19 cellular contexts compared by ENCODE assay signal in genomic region chr11:117984471-117984870, GRCh38. TPM values are rescaled to one million over a fixed set of nuclear protein-coding genes. Genes with fewer than 3 reads are reported as not detected.
DNase-seq lines count a peak whose midpoint lies in the region; ATAC-seq and TF ChIP-seq lines count a peak whose summit lies in the region.
"Had no signal": no experiment of that assay in that cellular context is flagged by ENCODE, and none has a peak within 500 bp of the region (broad histone marks: within the 10 kb centered on the region; RNA-seq: fewer than 3 reads in every experiment).

No MANE protein-coding gene starts in this region.

- H3K36me3 Mint-ChIP-seq in activated CD4-positive, alpha-beta T cell treated with anti-CD3 and anti-CD28 coated beads for 36 hours (ENCODE audit: low read depth) = peaks cover 45% of the 10 kb centered on the region
- H3K36me3 Mint-ChIP-seq in T-cell = peaks cover 31% of the 10 kb centered on the region
- no peaks in the 10 kb centered on the region for H3K36me3 Mint-ChIP-seq in progenitor cell of endocrine pancreas (ENCODE audit: insufficient read depth)

- no peak for ATAC-seq in activated CD4-positive, alpha-beta T cell treated with anti-CD3 and anti-CD28 coated beads for 36 hours
- no peak for ATAC-seq in T-cell (replicated peaks in 1 of 4)
- ATAC-seq: esophagus mucosa had no signal

- TF ChIP-seq CTCF in coronary artery (IDR thresholded peaks at IDR 0.05) (no peak), progenitor cell of endocrine pancreas (IDR thresholded peaks at IDR 0.05; ENCODE audit: unreplicated experiment) (no peak)

- no peak for TF ChIP-seq POLR2A in erythroblast (IDR thresholded peaks at IDR 0.05; ENCODE audit: low read length)

- peak overlapping the region; percentile 71 for H3K27ac Mint-ChIP-seq in activated CD4-positive, alpha-beta T cell treated with anti-CD3 and anti-CD28 coated beads for 36 hours
- H3K27ac Mint-ChIP-seq in T-cell (peak overlapping the region; percentile 88 to 96), progenitor cell of endocrine pancreas (no peak overlapping the region)

- CTCF ChIA-PET in activated CD4-positive, alpha-beta T cell treated with anti-CD3 and anti-CD28 coated beads for 36 hours (lab: Charles Lee) = interaction anchor here (0.9 to 6.0 kb wide), 5 partner anchors 10 to 176 kb away, joined by 4 to 43 read pairs (median 31); no protein-coding TSS in a partner anchor
- CTCF ChIA-PET in T-cell (lab: Charles Lee) = interaction anchor here in 1 of 2 donors (1.2 to 5.0 kb wide), 2 partner anchors 9 to 32 kb away, joined by 3 to 52 read pairs; no protein-coding TSS in a partner anchor

- no peaks in the 10 kb centered on the region for H3K27me3 Mint-ChIP-seq in activated CD4-positive, alpha-beta T cell treated with anti-CD3 and anti-CD28 coated beads for 36 hours
- H3K27me3 Mint-ChIP-seq in T-cell (no peaks in the 10 kb centered on the region), progenitor cell of endocrine pancreas (peaks cover 65% of the 10 kb centered on the region)

- no peak overlapping the region for H3K27ac ChIP-seq in coronary artery
- H3K27ac ChIP-seq: ascending aorta, SJCRH30 had no signal

- H3K9me3 Mint-ChIP-seq in activated CD4-positive, alpha-beta T cell treated with anti-CD3 and anti-CD28 coated beads for 36 hours (ENCODE audit: low read depth) = no peaks in the 10 kb centered on the region
- H3K9me3 Mint-ChIP-seq in T-cell (no peaks in the 10 kb centered on the region), progenitor cell of endocrine pancreas (ENCODE audit: low read depth) (no peaks in the 10 kb centered on the region)

- H3K4me3 ChIP-seq in coronary artery = no peak overlapping the region
- H3K4me3 ChIP-seq: ascending aorta, HAP-1, SJCRH30 had no signal

- peaks cover 74% of the 10 kb centered on the region for H3K4me1 Mint-ChIP-seq in activated CD4-positive, alpha-beta T cell treated with anti-CD3 and anti-CD28 coated beads for 36 hours
- H3K4me1 Mint-ChIP-seq in T-cell (peaks cover 71 to 80% (median 77%) of the 10 kb centered on the region in 3 donors), progenitor cell of endocrine pancreas (ENCODE audit: low read depth) (no peaks in the 10 kb centered on the region)

- POLR2A ChIA-PET in activated CD4-positive, alpha-beta T cell treated with anti-CD3 and anti-CD28 coated beads for 36 hours (lab: Charles Lee) = interaction anchor here (0.9 to 4.4 kb wide), 3 partner anchors 10 to 21 kb away, joined by 3 to 17 read pairs (median 4); no protein-coding TSS in a partner anchor
- POLR2A ChIA-PET in T-cell (lab: Charles Lee) = interaction anchor here in 1 of 2 donors (0.6 kb wide), 1 partner anchor 16 kb away, joined by 4 read pairs; no protein-coding TSS in a partner anchor

- intact Hi-C loops in activated CD4-positive, alpha-beta T cell treated with anti-CD3 and anti-CD28 coated beads for 36 hours (cut with DNase I, micrococcal nuclease) = no loop called here

- no peak for DNase-seq in activated CD4-positive, alpha-beta T cell treated with anti-CD3 and anti-CD28 coated beads for 36 hours
- no peak for DNase-seq in activated CD4-positive, alpha-beta T cell treated with anti-CD3 and anti-CD28 coated beads, Interleukin-2, amount 50 U/mL, for 1 hour
- DNase-seq in T-cell (no peak), coronary artery (ENCODE audit: low spot score) (peak; percentile 41), progenitor cell of endocrine pancreas (ENCODE audit: low spot score, unreplicated experiment) (no peak), SHP77 treated with DMSO at 0.1 percent for 48 hours (lab: John Stamatoyannopoulos, UW) (no peak), erythroblast (lab: John Stamatoyannopoulos, UW) (no peak), hippocampal formation (lab: John Stamatoyannopoulos, UW) (no peak)
- DNase-seq: activated CD8-positive, alpha-beta memory T cell treated with anti-CD3 and anti-CD28 coated beads, Interleukin-2, amount 50 U/mL, for 4 hours; cortex of kidney; head of caudate nucleus; NCI-H1105 treated with DMSO at 0.1 percent for 48 hours; NCI-H2227 treated with DMSO at 0.1 percent for 48 hours; SJCRH30 had no signal

- peak overlapping the region; percentile 96 for H3K4me3 Mint-ChIP-seq in activated CD4-positive, alpha-beta T cell treated with anti-CD3 and anti-CD28 coated beads for 36 hours
- H3K4me3 Mint-ChIP-seq in T-cell (peak overlapping the region; percentile 91 to 95 (median 93)), progenitor cell of endocrine pancreas (ENCODE audit: low read depth) (peak overlapping the region; percentile 62)

RNA-seq across cellular contexts. Expression of gene IL10RA, which starts 1.7 kb away (rescaled TPM):
- 10 to 100 TPM; 57.1 to 79.4 TPM for total RNA-seq in activated CD4-positive, alpha-beta T cell treated with anti-CD3 and anti-CD28 coated beads for 36 hours
- total RNA-seq in T-cell = 100 to 1,000 TPM; 195 to 450 (median 375) TPM
- 0.62 and 0.72 TPM in 2 replicates for total RNA-seq in progenitor cell of endocrine pancreas
- total RNA-seq: A172, SJCRH30 had no signal

RNA-seq across cellular contexts. Expression of gene TMPRSS13, which starts 55.3 kb away (rescaled TPM):
- total RNA-seq in activated CD4-positive, alpha-beta T cell treated with anti-CD3 and anti-CD28 coated beads for 36 hours = 1 to 10 TPM; 1.7 TPM
- total RNA-seq in T-cell = 1 to 10 TPM; 2.1 to 4.7 (median 3.7) TPM
- total RNA-seq in progenitor cell of endocrine pancreas = 5.7 and 6.1 TPM in 2 replicates
- total RNA-seq: A172, ascending aorta, kidney epithelial cell, SJCRH30 had no signal

Comparison
In these comparisons a context has a peak if more than half of its experiments do, and no peak if none do; other contexts are left out.
1. RNA of gene IL10RA, which starts 1.7 kb away (total RNA-seq): 195 to 450 TPM in T-cell and 57.1 to 79.4 TPM in activated CD4-positive, alpha-beta T cell treated with anti-CD3 and anti-CD28 coated beads for 36 hours; 0.62 to 0.72 TPM in progenitor cell of endocrine pancreas; every median in the first group is over 10 times any median in the second.
2. Peak in every context shown above with its lines, with median percentiles within 50 percentile points of each other: H3K4me3 Mint-ChIP-seq.